In the genomic region with DNA sequence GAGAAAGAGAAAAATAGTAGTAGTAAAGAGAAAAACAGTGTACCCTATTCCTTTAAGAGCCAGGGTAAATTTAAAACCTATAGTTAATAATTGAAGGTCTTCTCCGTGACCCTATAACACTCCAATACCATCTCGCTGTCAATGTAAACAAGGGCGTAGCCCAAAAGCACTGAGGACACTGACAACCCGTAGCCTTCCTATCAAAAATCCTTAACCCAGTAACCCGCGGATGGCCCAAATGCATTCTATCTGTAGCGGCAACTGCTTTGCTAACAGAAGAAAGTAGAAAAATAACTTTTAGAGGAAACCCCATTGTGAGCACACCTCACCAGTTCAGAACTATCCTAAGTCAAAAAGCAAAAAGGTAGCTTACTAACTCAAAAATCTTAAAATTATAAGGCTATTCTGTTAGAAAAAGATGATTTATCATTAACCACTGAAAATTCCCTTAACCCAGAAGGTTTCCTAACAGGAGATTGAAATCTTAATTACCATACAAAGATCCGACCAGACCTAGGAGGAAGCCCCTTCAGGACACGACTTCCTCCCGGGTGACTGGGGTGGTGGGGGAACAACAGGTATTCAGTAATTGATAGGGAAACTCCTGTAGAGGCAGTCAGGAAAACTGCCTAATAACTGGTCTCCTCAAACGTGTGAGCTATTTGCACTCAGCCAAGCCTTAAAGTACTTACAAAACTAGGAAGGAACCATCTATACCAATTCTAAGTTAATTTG, we compare ENCODE assay signal across 1 cellular context.
TF ChIP-seq lines count a peak whose summit lies in the region.

No MANE protein-coding gene starts in this region.

TF ChIP-seq in HepG2, 621 proteins besides CTCF, POLR2A, EP300 and RAD21 (continued from another document and continues in another):
- TF ChIP-seq, protein P1, sequence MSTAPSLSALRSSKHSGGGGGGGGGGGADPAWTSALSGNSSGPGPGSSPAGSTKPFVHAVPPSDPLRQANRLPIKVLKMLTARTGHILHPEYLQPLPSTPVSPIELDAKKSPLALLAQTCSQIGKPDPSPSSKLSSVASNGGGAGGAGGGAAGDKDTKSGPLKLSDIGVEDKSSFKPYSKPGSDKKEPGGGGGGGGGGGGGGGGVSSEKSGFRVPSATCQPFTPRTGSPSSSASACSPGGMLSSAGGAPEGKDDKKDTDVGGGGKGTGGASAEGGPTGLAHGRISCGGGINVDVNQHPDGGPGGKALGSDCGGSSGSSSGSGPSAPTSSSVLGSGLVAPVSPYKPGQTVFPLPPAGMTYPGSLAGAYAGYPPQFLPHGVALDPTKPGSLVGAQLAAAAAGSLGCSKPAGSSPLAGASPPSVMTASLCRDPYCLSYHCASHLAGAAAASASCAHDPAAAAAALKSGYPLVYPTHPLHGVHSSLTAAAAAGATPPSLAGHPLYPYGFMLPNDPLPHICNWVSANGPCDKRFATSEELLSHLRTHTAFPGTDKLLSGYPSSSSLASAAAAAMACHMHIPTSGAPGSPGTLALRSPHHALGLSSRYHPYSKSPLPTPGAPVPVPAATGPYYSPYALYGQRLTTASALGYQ (CRISPR knock-in tag; IDR thresholded peaks at IDR 0.05): peak; percentile 25; the same call in 1 of the 2 replicates
- TF ChIP-seq ISL2 (CRISPR knock-in tag; IDR thresholded peaks at IDR 0.05): 0 out of 2 replicates have a peak, but pooled peaks have one; percentile 41
- TF ChIP-seq, protein P2, sequence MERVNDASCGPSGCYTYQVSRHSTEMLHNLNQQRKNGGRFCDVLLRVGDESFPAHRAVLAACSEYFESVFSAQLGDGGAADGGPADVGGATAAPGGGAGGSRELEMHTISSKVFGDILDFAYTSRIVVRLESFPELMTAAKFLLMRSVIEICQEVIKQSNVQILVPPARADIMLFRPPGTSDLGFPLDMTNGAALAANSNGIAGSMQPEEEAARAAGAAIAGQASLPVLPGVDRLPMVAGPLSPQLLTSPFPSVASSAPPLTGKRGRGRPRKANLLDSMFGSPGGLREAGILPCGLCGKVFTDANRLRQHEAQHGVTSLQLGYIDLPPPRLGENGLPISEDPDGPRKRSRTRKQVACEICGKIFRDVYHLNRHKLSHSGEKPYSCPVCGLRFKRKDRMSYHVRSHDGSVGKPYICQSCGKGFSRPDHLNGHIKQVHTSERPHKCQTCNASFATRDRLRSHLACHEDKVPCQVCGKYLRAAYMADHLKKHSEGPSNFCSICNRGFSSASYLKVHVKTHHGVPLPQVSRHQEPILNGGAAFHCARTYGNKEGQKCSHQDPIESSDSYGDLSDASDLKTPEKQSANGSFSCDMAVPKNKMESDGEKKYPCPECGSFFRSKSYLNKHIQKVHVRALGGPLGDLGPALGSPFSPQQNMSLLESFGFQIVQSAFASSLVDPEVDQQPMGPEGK (CRISPR knock-in tag; IDR thresholded peaks at IDR 0.05): 0 out of 2 replicates have a peak, but pooled peaks have one; percentile 15
- TF ChIP-seq, protein P3, sequence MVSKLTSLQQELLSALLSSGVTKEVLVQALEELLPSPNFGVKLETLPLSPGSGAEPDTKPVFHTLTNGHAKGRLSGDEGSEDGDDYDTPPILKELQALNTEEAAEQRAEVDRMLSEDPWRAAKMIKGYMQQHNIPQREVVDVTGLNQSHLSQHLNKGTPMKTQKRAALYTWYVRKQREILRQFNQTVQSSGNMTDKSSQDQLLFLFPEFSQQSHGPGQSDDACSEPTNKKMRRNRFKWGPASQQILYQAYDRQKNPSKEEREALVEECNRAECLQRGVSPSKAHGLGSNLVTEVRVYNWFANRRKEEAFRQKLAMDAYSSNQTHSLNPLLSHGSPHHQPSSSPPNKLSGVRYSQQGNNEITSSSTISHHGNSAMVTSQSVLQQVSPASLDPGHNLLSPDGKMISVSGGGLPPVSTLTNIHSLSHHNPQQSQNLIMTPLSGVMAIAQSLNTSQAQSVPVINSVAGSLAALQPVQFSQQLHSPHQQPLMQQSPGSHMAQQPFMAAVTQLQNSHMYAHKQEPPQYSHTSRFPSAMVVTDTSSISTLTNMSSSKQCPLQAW (CRISPR knock-in tag; IDR thresholded peaks at IDR 0.05): peak; percentile 42; the same call in 1 of the 2 replicates
- TF ChIP-seq TARDBP (CRISPR knock-in tag; IDR thresholded peaks at IDR 0.05): peak; percentile 34; the same call in 1 of the 2 replicates
- TF ChIP-seq, protein P4, sequence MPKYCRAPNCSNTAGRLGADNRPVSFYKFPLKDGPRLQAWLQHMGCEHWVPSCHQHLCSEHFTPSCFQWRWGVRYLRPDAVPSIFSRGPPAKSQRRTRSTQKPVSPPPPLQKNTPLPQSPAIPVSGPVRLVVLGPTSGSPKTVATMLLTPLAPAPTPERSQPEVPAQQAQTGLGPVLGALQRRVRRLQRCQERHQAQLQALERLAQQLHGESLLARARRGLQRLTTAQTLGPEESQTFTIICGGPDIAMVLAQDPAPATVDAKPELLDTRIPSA (CRISPR knock-in tag; IDR thresholded peaks at IDR 0.05; ENCODE audit: borderline replicate concordance): 0 out of 2 replicates have a peak, but pooled peaks have one; percentile 12
- peak; percentile 33; the same call in 1 of the 2 replicates for TF ChIP-seq NCOA2 (CRISPR knock-in tag; IDR thresholded peaks at IDR 0.05)
- TF ChIP-seq SMAD3 (CRISPR knock-in tag; IDR thresholded peaks at IDR 0.05): 0 out of 2 replicates have a peak, but pooled peaks have one; percentile 21
- peak; percentile 72; the same call in 1 of the 2 replicates for TF ChIP-seq RXRB (CRISPR knock-in tag; IDR thresholded peaks at IDR 0.05; ENCODE audit: borderline replicate concordance)
- TF ChIP-seq, protein P5, sequence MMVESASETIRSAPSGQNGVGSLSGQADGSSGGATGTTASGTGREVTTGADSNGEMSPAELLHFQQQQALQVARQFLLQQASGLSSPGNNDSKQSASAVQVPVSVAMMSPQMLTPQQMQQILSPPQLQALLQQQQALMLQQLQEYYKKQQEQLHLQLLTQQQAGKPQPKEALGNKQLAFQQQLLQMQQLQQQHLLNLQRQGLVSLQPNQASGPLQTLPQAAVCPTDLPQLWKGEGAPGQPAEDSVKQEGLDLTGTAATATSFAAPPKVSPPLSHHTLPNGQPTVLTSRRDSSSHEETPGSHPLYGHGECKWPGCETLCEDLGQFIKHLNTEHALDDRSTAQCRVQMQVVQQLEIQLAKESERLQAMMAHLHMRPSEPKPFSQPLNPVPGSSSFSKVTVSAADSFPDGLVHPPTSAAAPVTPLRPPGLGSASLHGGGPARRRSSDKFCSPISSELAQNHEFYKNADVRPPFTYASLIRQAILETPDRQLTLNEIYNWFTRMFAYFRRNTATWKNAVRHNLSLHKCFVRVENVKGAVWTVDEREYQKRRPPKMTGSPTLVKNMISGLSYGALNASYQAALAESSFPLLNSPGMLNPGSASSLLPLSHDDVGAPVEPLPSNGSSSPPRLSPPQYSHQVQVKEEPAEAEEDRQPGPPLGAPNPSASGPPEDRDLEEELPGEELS (CRISPR knock-in tag; IDR thresholded peaks at IDR 0.05): peak; percentile 31; the same call in 1 of the 2 replicates
- peak; percentile 54; the same call in 1 of the 2 replicates for TF ChIP-seq ZNF136 (CRISPR knock-in tag; IDR thresholded peaks at IDR 0.05; ENCODE audit: low read depth)
- peak; percentile 63; the same call in 1 of the 2 replicates for TF ChIP-seq GATAD2A (CRISPR knock-in tag; IDR thresholded peaks at IDR 0.05)
- TF ChIP-seq KMT2A (CRISPR knock-in tag; IDR thresholded peaks at IDR 0.05): 0 out of 2 replicates have a peak, but pooled peaks have one; percentile 68
- peak; percentile 69 for TF ChIP-seq RARA (CRISPR knock-in tag; IDR thresholded peaks at IDR 0.05)
- TF ChIP-seq, protein P6, sequence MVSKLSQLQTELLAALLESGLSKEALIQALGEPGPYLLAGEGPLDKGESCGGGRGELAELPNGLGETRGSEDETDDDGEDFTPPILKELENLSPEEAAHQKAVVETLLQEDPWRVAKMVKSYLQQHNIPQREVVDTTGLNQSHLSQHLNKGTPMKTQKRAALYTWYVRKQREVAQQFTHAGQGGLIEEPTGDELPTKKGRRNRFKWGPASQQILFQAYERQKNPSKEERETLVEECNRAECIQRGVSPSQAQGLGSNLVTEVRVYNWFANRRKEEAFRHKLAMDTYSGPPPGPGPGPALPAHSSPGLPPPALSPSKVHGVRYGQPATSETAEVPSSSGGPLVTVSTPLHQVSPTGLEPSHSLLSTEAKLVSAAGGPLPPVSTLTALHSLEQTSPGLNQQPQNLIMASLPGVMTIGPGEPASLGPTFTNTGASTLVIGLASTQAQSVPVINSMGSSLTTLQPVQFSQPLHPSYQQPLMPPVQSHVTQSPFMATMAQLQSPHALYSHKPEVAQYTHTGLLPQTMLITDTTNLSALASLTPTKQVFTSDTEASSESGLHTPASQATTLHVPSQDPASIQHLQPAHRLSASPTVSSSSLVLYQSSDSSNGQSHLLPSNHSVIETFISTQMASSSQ (IDR thresholded peaks at IDR 0.05; ENCODE audit: low read depth): peak; percentile 91
- TF ChIP-seq, protein P6 (CRISPR knock-in tag; IDR thresholded peaks at IDR 0.05; ENCODE audit: borderline replicate concordance): peak; percentile 73; the same call in 1 of the 2 replicates
- TF ChIP-seq SAP130 (CRISPR knock-in tag; IDR thresholded peaks at IDR 0.05; ENCODE audit: low read depth): peak; percentile 63; the same call in 1 of the 2 replicates
- TF ChIP-seq, protein P7, sequence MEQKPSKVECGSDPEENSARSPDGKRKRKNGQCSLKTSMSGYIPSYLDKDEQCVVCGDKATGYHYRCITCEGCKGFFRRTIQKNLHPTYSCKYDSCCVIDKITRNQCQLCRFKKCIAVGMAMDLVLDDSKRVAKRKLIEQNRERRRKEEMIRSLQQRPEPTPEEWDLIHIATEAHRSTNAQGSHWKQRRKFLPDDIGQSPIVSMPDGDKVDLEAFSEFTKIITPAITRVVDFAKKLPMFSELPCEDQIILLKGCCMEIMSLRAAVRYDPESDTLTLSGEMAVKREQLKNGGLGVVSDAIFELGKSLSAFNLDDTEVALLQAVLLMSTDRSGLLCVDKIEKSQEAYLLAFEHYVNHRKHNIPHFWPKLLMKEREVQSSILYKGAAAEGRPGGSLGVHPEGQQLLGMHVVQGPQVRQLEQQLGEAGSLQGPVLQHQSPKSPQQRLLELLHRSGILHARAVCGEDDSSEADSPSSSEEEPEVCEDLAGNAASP (CRISPR knock-in tag; IDR thresholded peaks at IDR 0.05; ENCODE audit: borderline replicate concordance): 0 out of 2 replicates have a peak, but pooled peaks have one; percentile 9
- 0 out of 2 replicates have a peak, but pooled peaks have one; percentile 13 for TF ChIP-seq NKX3-1 (CRISPR knock-in tag; IDR thresholded peaks at IDR 0.05)
- TF ChIP-seq, protein P8, sequence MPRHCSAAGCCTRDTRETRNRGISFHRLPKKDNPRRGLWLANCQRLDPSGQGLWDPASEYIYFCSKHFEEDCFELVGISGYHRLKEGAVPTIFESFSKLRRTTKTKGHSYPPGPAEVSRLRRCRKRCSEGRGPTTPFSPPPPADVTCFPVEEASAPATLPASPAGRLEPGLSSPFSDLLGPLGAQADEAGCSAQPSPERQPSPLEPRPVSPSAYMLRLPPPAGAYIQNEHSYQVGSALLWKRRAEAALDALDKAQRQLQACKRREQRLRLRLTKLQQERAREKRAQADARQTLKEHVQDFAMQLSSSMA (CRISPR knock-in tag; IDR thresholded peaks at IDR 0.05): 0 out of 2 replicates have a peak, but pooled peaks have one; percentile 54
- TF ChIP-seq, protein P9, sequence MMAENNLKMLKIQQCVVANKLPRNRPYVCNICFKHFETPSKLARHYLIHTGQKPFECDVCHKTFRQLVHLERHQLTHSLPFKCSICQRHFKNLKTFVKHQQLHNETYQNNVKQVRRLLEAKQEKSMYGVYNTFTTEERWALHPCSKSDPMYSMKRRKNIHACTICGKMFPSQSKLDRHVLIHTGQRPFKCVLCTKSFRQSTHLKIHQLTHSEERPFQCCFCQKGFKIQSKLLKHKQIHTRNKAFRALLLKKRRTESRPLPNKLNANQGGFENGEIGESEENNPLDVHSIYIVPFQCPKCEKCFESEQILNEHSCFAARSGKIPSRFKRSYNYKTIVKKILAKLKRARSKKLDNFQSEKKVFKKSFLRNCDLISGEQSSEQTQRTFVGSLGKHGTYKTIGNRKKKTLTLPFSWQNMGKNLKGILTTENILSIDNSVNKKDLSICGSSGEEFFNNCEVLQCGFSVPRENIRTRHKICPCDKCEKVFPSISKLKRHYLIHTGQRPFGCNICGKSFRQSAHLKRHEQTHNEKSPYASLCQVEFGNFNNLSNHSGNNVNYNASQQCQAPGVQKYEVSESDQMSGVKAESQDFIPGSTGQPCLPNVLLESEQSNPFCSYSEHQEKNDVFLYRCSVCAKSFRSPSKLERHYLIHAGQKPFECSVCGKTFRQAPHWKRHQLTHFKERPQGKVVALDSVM (CRISPR knock-in tag; IDR thresholded peaks at IDR 0.05): peak; percentile 32; the same call in 1 of the 2 replicates
- TF ChIP-seq, protein P10, sequence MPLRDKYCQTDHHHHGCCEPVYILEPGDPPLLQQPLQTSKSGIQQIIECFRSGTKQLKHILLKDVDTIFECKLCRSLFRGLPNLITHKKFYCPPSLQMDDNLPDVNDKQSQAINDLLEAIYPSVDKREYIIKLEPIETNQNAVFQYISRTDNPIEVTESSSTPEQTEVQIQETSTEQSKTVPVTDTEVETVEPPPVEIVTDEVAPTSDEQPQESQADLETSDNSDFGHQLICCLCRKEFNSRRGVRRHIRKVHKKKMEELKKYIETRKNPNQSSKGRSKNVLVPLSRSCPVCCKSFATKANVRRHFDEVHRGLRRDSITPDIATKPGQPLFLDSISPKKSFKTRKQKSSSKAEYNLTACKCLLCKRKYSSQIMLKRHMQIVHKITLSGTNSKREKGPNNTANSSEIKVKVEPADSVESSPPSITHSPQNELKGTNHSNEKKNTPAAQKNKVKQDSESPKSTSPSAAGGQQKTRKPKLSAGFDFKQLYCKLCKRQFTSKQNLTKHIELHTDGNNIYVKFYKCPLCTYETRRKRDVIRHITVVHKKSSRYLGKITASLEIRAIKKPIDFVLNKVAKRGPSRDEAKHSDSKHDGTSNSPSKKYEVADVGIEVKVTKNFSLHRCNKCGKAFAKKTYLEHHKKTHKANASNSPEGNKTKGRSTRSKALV (CRISPR knock-in tag; IDR thresholded peaks at IDR 0.05): peak; percentile 44; the same call in 1 of the 2 replicates
- TF ChIP-seq CC2D1A (CRISPR knock-in tag; IDR thresholded peaks at IDR 0.05): 0 out of 2 replicates have a peak, but pooled peaks have one; percentile 24
- TF ChIP-seq, protein P11, sequence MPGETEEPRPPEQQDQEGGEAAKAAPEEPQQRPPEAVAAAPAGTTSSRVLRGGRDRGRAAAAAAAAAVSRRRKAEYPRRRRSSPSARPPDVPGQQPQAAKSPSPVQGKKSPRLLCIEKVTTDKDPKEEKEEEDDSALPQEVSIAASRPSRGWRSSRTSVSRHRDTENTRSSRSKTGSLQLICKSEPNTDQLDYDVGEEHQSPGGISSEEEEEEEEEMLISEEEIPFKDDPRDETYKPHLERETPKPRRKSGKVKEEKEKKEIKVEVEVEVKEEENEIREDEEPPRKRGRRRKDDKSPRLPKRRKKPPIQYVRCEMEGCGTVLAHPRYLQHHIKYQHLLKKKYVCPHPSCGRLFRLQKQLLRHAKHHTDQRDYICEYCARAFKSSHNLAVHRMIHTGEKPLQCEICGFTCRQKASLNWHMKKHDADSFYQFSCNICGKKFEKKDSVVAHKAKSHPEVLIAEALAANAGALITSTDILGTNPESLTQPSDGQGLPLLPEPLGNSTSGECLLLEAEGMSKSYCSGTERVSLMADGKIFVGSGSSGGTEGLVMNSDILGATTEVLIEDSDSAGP (CRISPR knock-in tag; IDR thresholded peaks at IDR 0.05; ENCODE audit: borderline replicate concordance): peak; percentile 79; the same call in 1 of the 2 replicates
